Comparison of ENCODE assay signal across 21 cellular contexts in genomic region chr12:4266990-4267389, GRCh38. TPM values are rescaled to one million over a fixed set of nuclear protein-coding genes. Genes with fewer than 3 reads are reported as not detected.
DNase-seq lines count a peak whose midpoint lies in the region; ATAC-seq, FAIRE-seq and TF ChIP-seq lines count a peak whose summit lies in the region.
"Had no signal": no experiment of that assay in that cellular context is flagged by ENCODE, and none has a peak within 500 bp of the region (broad histone marks: within the 10 kb centered on the region; RNA-seq: fewer than 3 reads in every experiment).

No MANE protein-coding gene starts in this region.

- no peak for DNase-seq in activated naive CD4-positive, alpha-beta T cell (lab: John Stamatoyannopoulos, UW)
- DNase-seq in A549 (ENCODE audit: low read depth in 1 of 2, low spot score in 1 of 2) (no peak), RWPE2 (ENCODE audit: low spot score) (no peak), keratinocyte (ENCODE audit: low read depth, low spot score) (no peak)
- no peak for DNase-seq in activated CD4-positive, alpha-beta T cell treated with anti-CD3 and anti-CD28 coated beads, Interleukin-2, amount 50 U/mL, for 1 hour
- DNase-seq: CD4-positive, alpha-beta memory T cell; DMS53; DND-41; EL; GM23248; H7; HFFc6 had no signal

- H3K9ac ChIP-seq in keratinocyte (ENCODE audit: control insufficient read depth, extremely low read depth, insufficient read depth, low read length): no peak overlapping the region
- H3K9ac ChIP-seq: BLaER1, GM23248 had no signal

- no peak overlapping the region for H2AFZ ChIP-seq in keratinocyte (ENCODE audit: control insufficient read depth, low read length)
- H2AFZ ChIP-seq: GM23248 had no signal

- no peak for FAIRE-seq in A549 (lab: Jason Lieb, UNC)
- FAIRE-seq in keratinocyte (lab: Jason Lieb, UNC): peak; percentile 52
- FAIRE-seq: GM12878, HepG2 had no signal

- H3K27me3 ChIP-seq in RWPE2 (ENCODE audit: insufficient read depth, poor library complexity, severe bottlenecking) (no peaks in the 10 kb centered on the region), keratinocyte (ENCODE audit: control insufficient read depth, extremely low read depth, insufficient read depth, low read length) (peaks cover 31% of the 10 kb centered on the region)

- TF ChIP-seq POLR2A in A549 (IDR thresholded peaks at IDR 0.05; ENCODE audit: low read length): no peak

- no peaks in the 10 kb centered on the region for H3K36me3 Mint-ChIP-seq in activated naive CD4-positive, alpha-beta T cell treated with anti-CD3 and anti-CD28 coated beads, Interleukin-2, amount 50 U/mL, for 24 hours
- H3K36me3 Mint-ChIP-seq: CD14-positive monocyte, IgD-negative memory B cell had no signal

- no peaks in the 10 kb centered on the region for H3K9me3 Mint-ChIP-seq in activated naive CD4-positive, alpha-beta T cell treated with anti-CD3 and anti-CD28 coated beads, Interleukin-2, amount 50 U/mL, for 24 hours
- H3K9me3 Mint-ChIP-seq: HFFc6, IgD-negative memory B cell had no signal

- dilution Hi-C loops in keratinocyte (cut with MboI; ENCODE audit: extremely low pct_ligation_motif_present, low sequenced_read_pairs): no loop called here

- no peaks in the 10 kb centered on the region for H3K9me1 ChIP-seq in keratinocyte (ENCODE audit: control insufficient read depth, extremely low read depth, insufficient read depth, low read length)

- TF ChIP-seq CTCF in A549 (IDR thresholded peaks at IDR 0.05): no peak
- TF ChIP-seq CTCF in RWPE2 (IDR thresholded peaks at IDR 0.05; ENCODE audit: poor library complexity, severe bottlenecking): no peak
- TF ChIP-seq CTCF in keratinocyte (optimal IDR thresholded peaks at IDR 0.05 in 1 of 3, IDR thresholded peaks at IDR 0.05 in 1 of 3, conservative IDR thresholded peaks at IDR 0.05 in 1 of 3; ENCODE audit: extremely low read depth in 1 of 3, insufficient read depth in 2 of 3, low read length in 3 of 3): no peak

- ATAC-seq in A549: no peak
- ATAC-seq in RWPE2 (ENCODE audit: low read depth): no peak
- no peak for ATAC-seq in HG03039 (IDR thresholded peaks at IDR 0.05; ENCODE audit: unreplicated experiment)
- ATAC-seq: GM12878, HCT116, HepG2 had no signal

- peaks cover 32% of the 10 kb centered on the region for H3K4me1 ChIP-seq in A549
- peaks cover 34% of the 10 kb centered on the region for H3K4me1 ChIP-seq in RWPE2 (ENCODE audit: insufficient read depth, poor library complexity, severe bottlenecking)
- H3K4me1 ChIP-seq in keratinocyte (ENCODE audit: control insufficient read depth, extremely low read depth, insufficient read depth, low read length): peaks cover 21% of the 10 kb centered on the region

- H3K27me3 Mint-ChIP-seq in activated naive CD4-positive, alpha-beta T cell treated with anti-CD3 and anti-CD28 coated beads, Interleukin-2, amount 50 U/mL, for 24 hours: no peaks in the 10 kb centered on the region

- POLR2A ChIA-PET in A549 (lab: Yijun Ruan, JAX): no interaction called here

- CTCF ChIA-PET in A549 (lab: Yijun Ruan, JAX): interaction anchor here (1.4 to 2.2 kb wide), 2 partner anchors 10 to 271 kb away, joined by 5 to 12 read pairs; no protein-coding TSS in a partner anchor

- TF ChIP-seq RAD21 in A549 (conservative IDR thresholded peaks at IDR 0.05 in 1 of 2, IDR thresholded peaks at IDR 0.05 in 1 of 2): no peak

- H3K79me2 ChIP-seq in keratinocyte (ENCODE audit: control insufficient read depth, insufficient read depth, low read length): no peaks in the 10 kb centered on the region

- peak overlapping the region; percentile 12 for H3K27ac Mint-ChIP-seq in activated naive CD4-positive, alpha-beta T cell treated with anti-CD3 and anti-CD28 coated beads, Interleukin-2, amount 50 U/mL, for 24 hours
- H3K27ac Mint-ChIP-seq: CD14-positive monocyte, HFFc6 had no signal

- H3K9me3 ChIP-seq in A549 (no peaks in the 10 kb centered on the region), RWPE2 (ENCODE audit: severe bottlenecking) (no peaks in the 10 kb centered on the region), keratinocyte (ENCODE audit: control insufficient read depth, low read depth, low read length) (no peaks in the 10 kb centered on the region)
- H3K9me3 ChIP-seq: BLaER1 had no signal

- H3K4me3 ChIP-seq in A549 (no peak overlapping the region), RWPE2 (ENCODE audit: severe bottlenecking) (no peak overlapping the region), keratinocyte (ENCODE audit: control insufficient read depth in 2 of 3, extremely low read depth in 1 of 3, insufficient read depth in 2 of 3, low read depth in 1 of 3, low read length in 3 of 3) (no peak overlapping the region)
- H3K4me3 ChIP-seq: BLaER1, GM12878, GM23248 had no signal

- no peak overlapping the region for H3K27ac ChIP-seq in A549
- H3K27ac ChIP-seq in RWPE2 (ENCODE audit: poor library complexity, severe bottlenecking): peak overlapping the region; percentile 89
- H3K27ac ChIP-seq in keratinocyte (ENCODE audit: control insufficient read depth, insufficient read depth, low read length): no peak overlapping the region
- H3K27ac ChIP-seq: 22Rv1, BLaER1, GM23248 had no signal

- no peaks in the 10 kb centered on the region for H4K20me1 ChIP-seq in keratinocyte (ENCODE audit: control insufficient read depth, extremely low read depth, insufficient read depth, low read length)

- H3K36me3 ChIP-seq in RWPE2 (ENCODE audit: low read depth) (no peaks in the 10 kb centered on the region), keratinocyte (ENCODE audit: control insufficient read depth in 2 of 2, extremely low read depth in 1 of 2, insufficient read depth in 2 of 2, low read length in 2 of 2) (no peaks in the 10 kb centered on the region)
- H3K36me3 ChIP-seq: BLaER1 had no signal

- peaks cover 16% of the 10 kb centered on the region for H3K4me1 Mint-ChIP-seq in activated naive CD4-positive, alpha-beta T cell treated with anti-CD3 and anti-CD28 coated beads, Interleukin-2, amount 50 U/mL, for 24 hours

- H3K4me3 Mint-ChIP-seq in activated naive CD4-positive, alpha-beta T cell treated with anti-CD3 and anti-CD28 coated beads, Interleukin-2, amount 50 U/mL, for 24 hours: no peak overlapping the region
- H3K4me3 Mint-ChIP-seq: HFFc6 had no signal

- 0% methylated on average over 2 of the region's 2 CpGs for WGBS in A549 (ENCODE audit: missing lambda C conversion rate)

- no peak for TF ChIP-seq EP300 in A549 (IDR thresholded peaks at IDR 0.05)

- H3K4me2 ChIP-seq in A549 (no peak overlapping the region), keratinocyte (ENCODE audit: control insufficient read depth, extremely low read depth, insufficient read depth, low read depth, low read length) (no peak overlapping the region)
- H3K4me2 ChIP-seq: BLaER1 had no signal

TF ChIP-seq in A549, 52 proteins besides CTCF, POLR2A, EP300 and RAD21:
- TF ChIP-seq CBX8 (IDR thresholded peaks at IDR 0.05): peak; percentile 61; the same call in 1 of the 2 replicates
- TF ChIP-seq TP53 (CRISPR knock-in tag; IDR thresholded peaks at IDR 0.05): no peak
- TF ChIP-seq ZNF302 (CRISPR knock-in tag; IDR thresholded peaks at IDR 0.05): no peak
- TF ChIP-seq HOXB5 (CRISPR knock-in tag; IDR thresholded peaks at IDR 0.05): no peak
- no peak for TF ChIP-seq POLR2AphosphoS2 (conservative IDR thresholded peaks at IDR 0.05; ENCODE audit: low read length)
TF ChIP-seq in A549: peak in this region for 1.

RNA-seq across cellular contexts. Expression of gene CCND2, which starts 6.6 kb away (rescaled TPM):
- polyA plus RNA-seq in A549 (2011; rRNA removed) (0.18 and 0.20 TPM in 2 replicates), A549 (2017; fragmentation: RNase III; extraction: RNeasy Plus Mini Kit Qiagen cat#74134 plus additional on column Dnase treatment) (not detected in 3 replicates), keratinocyte (310 to 574 TPM (median 324 TPM) in 3 replicates)
- 0.01 TPM in 1 of 2 replicates, not detected in the other for polyA plus RNA-seq in A549 (2012; cell fraction: cytosol; rRNA removed)
- polyA plus RNA-seq in A549 (2012; cell fraction: nucleus; rRNA removed): not detected in 2 replicates
- 0.37 and 0.78 TPM in 2 replicates for polyA minus RNA-seq in A549 (2011; rRNA and poly(A)+ RNA removed)
- 74.2 TPM for polyA plus RNA-seq in keratinocyte (2011; ENCODE audit: low read depth)
- 295 and 360 TPM in 2 replicates for polyA plus RNA-seq in keratinocyte (2011; cell fraction: cytosol; rRNA removed)
- 465 and 473 TPM in 2 replicates for polyA plus RNA-seq in keratinocyte (2011; cell fraction: nucleus; rRNA removed)
- polyA plus RNA-seq in keratinocyte (2012; ENCODE audit: low replicate concordance): 120 and 269 TPM in 2 replicates
- 1,197 to 1,430 TPM (median 1,326 TPM) in 3 replicates for polyA minus RNA-seq in keratinocyte
- polyA minus RNA-seq in keratinocyte (2011; cell fraction: cytosol; rRNA and poly(A)+ RNA removed): 872 TPM
- 589 and 1,049 TPM in 2 replicates for polyA minus RNA-seq in keratinocyte (2011; cell fraction: nucleus; rRNA and poly(A)+ RNA removed)

RNA-seq across cellular contexts. Expression of gene TIGAR, which starts 54.0 kb away (rescaled TPM):
- polyA plus RNA-seq in A549 (2011; rRNA removed) (30.0 and 50.9 TPM in 2 replicates), A549 (2017; fragmentation: RNase III; extraction: RNeasy Plus Mini Kit Qiagen cat#74134 plus additional on column Dnase treatment) (24.5 to 30.6 TPM (median 25.2 TPM) in 3 replicates), keratinocyte (15.3 to 37.3 TPM (median 28.0 TPM) in 3 replicates)
- polyA plus RNA-seq in A549 (2012; cell fraction: cytosol; rRNA removed): 8.5 and 9.0 TPM in 2 replicates
- 2.1 and 6.6 TPM in 2 replicates for polyA plus RNA-seq in A549 (2012; cell fraction: nucleus; rRNA removed)
- 6.3 and 7.7 TPM in 2 replicates for polyA minus RNA-seq in A549 (2011; rRNA and poly(A)+ RNA removed)
- 85.8 TPM for polyA plus RNA-seq in keratinocyte (2011; ENCODE audit: low read depth)
- 27.2 and 45.2 TPM in 2 replicates for polyA plus RNA-seq in keratinocyte (2011; cell fraction: cytosol; rRNA removed)
- 20.1 and 49.6 TPM in 2 replicates for polyA plus RNA-seq in keratinocyte (2011; cell fraction: nucleus; rRNA removed)
- polyA plus RNA-seq in keratinocyte (2012; ENCODE audit: low replicate concordance): 24.3 and 45.5 TPM in 2 replicates
- polyA minus RNA-seq in keratinocyte: 1.7 to 11.6 TPM (median 6.8 TPM) in 3 replicates
- 8.2 TPM for polyA minus RNA-seq in keratinocyte (2011; cell fraction: cytosol; rRNA and poly(A)+ RNA removed)
- polyA minus RNA-seq in keratinocyte (2011; cell fraction: nucleus; rRNA and poly(A)+ RNA removed): 10.8 and 21.5 TPM in 2 replicates

Comparison
In these comparisons a context has a peak if more than half of its experiments do, and no peak if none do; other contexts are left out.
1. RNA of gene CCND2, which starts 6.6 kb away (polyA plus RNA-seq): 74.2 to 574 TPM in keratinocyte; 0.01 to 0.20 TPM in A549; every median in the first group is over 10 times any median in the second.